In the genomic region with DNA sequence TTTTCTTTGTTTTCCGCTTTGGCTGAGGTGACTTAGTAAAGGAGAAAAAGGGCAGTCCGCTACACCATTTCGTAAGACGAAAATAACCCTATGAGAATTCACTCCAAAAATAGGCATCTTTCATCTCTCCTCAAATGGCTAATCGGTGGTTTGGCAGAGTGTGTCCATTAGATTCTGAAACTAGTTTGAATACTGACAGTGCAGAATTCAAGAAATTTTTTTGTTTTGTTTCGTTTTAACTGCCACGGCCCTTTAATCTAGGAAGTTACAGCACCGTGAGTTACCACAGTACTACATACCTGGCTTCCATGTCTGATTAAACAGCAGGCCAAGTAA, we compare ENCODE assay signal across 8 cellular contexts.
A peak's percentile ranks its signal among the peaks of the same experiment; 100 is the strongest.
DNase-seq lines count a peak whose midpoint lies in the region; FAIRE-seq and TF ChIP-seq lines count a peak whose summit lies in the region.

No MANE protein-coding gene starts in this region.

- H4K20me1 ChIP-seq in Loucy (ENCODE audit: insufficient read depth, low read length, poor library complexity, severe bottlenecking), result peaks cover 15% of the 10 kb centered on the region

- H3K27ac Mint-ChIP-seq in activated T-cell treated with anti-CD3 and anti-CD28 coated beads, Interleukin-2, amount 50 U/mL, for 24 hours, result peak overlapping the region; percentile 93

- H3K27me3 Mint-ChIP-seq in activated T-cell treated with anti-CD3 and anti-CD28 coated beads, Interleukin-2, amount 50 U/mL, for 24 hours, result no peaks in the 10 kb centered on the region

- no peaks in the 10 kb centered on the region for H3K36me3 ChIP-seq in Loucy (ENCODE audit: insufficient read depth, low read length)
- no peaks in the 10 kb centered on the region for H3K36me3 ChIP-seq in ascending aorta
- no peaks in the 10 kb centered on the region for H3K36me3 ChIP-seq in iPS-15b (ENCODE audit: control insufficient read depth, insufficient read depth, low read length)

- peak overlapping the region; percentile 98 to 99 for H3K27ac ChIP-seq in ascending aorta
- peak overlapping the region; percentile 51 to 97 (median 89) for H3K27ac ChIP-seq in skin epidermis

- no peaks in the 10 kb centered on the region for H3K9me3 Mint-ChIP-seq in activated T-cell treated with anti-CD3 and anti-CD28 coated beads, Interleukin-2, amount 50 U/mL, for 24 hours

- H3K4me3 ChIP-seq in Loucy (ENCODE audit: low read length, poor library complexity, severe bottlenecking) (peak overlapping the region; percentile 82), ascending aorta (peak overlapping the region; percentile 89 to 99), iPS-15b (ENCODE audit: low read depth, low read length) (peak overlapping the region; percentile 95), skin epidermis (peak overlapping the region; percentile 76 to 99 (median 92))

- no peaks in the 10 kb centered on the region for H3F3A ChIP-seq in Loucy (ENCODE audit: low read depth)

- peaks cover 21% of the 10 kb centered on the region for H3K4me1 Mint-ChIP-seq in activated T-cell treated with anti-CD3 and anti-CD28 coated beads, Interleukin-2, amount 50 U/mL, for 24 hours (ENCODE audit: low read depth)

- intact Hi-C loops in ascending aorta (cut with DNase I), result loop anchor here (2.0 to 10.0 kb wide), 5 partner anchors 64 to 1302 kb away; a partner anchor contains a TSS

- H3K4me3 Mint-ChIP-seq in activated T-cell treated with anti-CD3 and anti-CD28 coated beads, Interleukin-2, amount 50 U/mL, for 24 hours, result peak overlapping the region; percentile 93

- H3K9me2 ChIP-seq in Loucy (replicated peaks; ENCODE audit: low read depth, low read length), result no peaks in the 10 kb centered on the region

- no peak for DNase-seq in activated T-cell treated with anti-CD3 and anti-CD28 coated beads, Interleukin-2, amount 50 U/mL, for 24 hours
- DNase-seq in activated T-cell treated with anti-CD3 and anti-CD28 coated beads for 4 hours (no peak), H54 (ENCODE audit: insufficient read length, low spot score) (peak; percentile 5), ascending aorta (ENCODE audit: low spot score in 2 of 2) (no peak), NCI-H1436 treated with DMSO at 0.1 percent for 48 hours (lab: John Stamatoyannopoulos, UW) (no peak)

- H3K36me3 Mint-ChIP-seq in activated T-cell treated with anti-CD3 and anti-CD28 coated beads, Interleukin-2, amount 50 U/mL, for 24 hours (ENCODE audit: low read depth), result peaks cover 13% of the 10 kb centered on the region

- peak overlapping the region; percentile 62 for H2AFZ ChIP-seq in Loucy (ENCODE audit: low read length)

- H3K4me1 ChIP-seq in Loucy (ENCODE audit: insufficient read depth, low read length, poor library complexity, severe bottlenecking) (peaks cover 33% of the 10 kb centered on the region), ascending aorta (peaks cover 0 to 3% of the 10 kb centered on the region in 2 donors), iPS-15b (ENCODE audit: control insufficient read depth, insufficient read depth, low read length) (no peaks in the 10 kb centered on the region)

- no peak for TF ChIP-seq POLR2A in H54 (IDR thresholded peaks at IDR 0.05; ENCODE audit: low read depth, low read length)

- peaks cover 43% of the 10 kb centered on the region for H3K79me2 ChIP-seq in Loucy (ENCODE audit: insufficient read depth, low read length)

- H3K9me3 ChIP-seq in Loucy (ENCODE audit: insufficient read depth, low read depth, low read length) (no peaks in the 10 kb centered on the region), ascending aorta (no peaks in the 10 kb centered on the region), iPS-15b (ENCODE audit: control insufficient read depth, insufficient read depth, low read length) (no peaks in the 10 kb centered on the region)

- TF ChIP-seq CTCF in Loucy (conservative IDR thresholded peaks at IDR 0.05; ENCODE audit: low read length) (no peak), ascending aorta (IDR thresholded peaks at IDR 0.05) (no peak)

- H3K9ac ChIP-seq in Loucy (ENCODE audit: low read depth, low read length, poor library complexity, severe bottlenecking) (peak overlapping the region; percentile 90), iPS-15b (ENCODE audit: low read depth, low read length) (peak overlapping the region; percentile 85)

- H3K27me3 ChIP-seq in Loucy (ENCODE audit: insufficient read depth, low read length, poor library complexity, severe bottlenecking) (no peaks in the 10 kb centered on the region), ascending aorta (no peaks in the 10 kb centered on the region), iPS-15b (ENCODE audit: control insufficient read depth, insufficient read depth, low read length) (no peaks in the 10 kb centered on the region)

- peak overlapping the region; percentile 78 for H3K4me2 ChIP-seq in Loucy (ENCODE audit: low read depth, low read length, poor library complexity, severe bottlenecking)

- FAIRE-seq in H54 (lab: Jason Lieb, UNC), result no peak
